ENCODE assay signal across 24 cellular contexts in the genomic region with DNA sequence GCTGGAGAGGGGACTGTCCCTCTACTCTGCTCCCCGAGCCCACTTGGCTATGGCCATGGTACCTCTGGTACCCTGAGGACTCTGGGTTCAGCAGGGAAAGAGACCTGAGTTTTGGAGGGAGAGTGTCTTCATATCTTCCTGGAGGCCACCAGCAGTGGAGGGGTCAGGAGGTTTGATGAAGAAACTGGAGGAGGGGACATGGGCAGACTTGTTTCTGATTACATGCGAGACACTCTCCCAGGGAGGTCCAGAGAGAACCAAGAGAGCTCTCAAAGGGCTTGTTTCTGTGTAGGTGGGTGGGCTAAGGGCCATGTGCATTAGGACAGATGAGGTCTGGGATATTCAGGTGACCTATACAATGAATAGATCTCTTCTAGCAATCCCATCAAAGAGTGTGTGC.
A peak's percentile ranks its signal among the peaks of the same experiment; 100 is the strongest.
DNase-seq lines count a peak whose midpoint lies in the region; ATAC-seq and TF ChIP-seq lines count a peak whose summit lies in the region.
"Had no signal": no experiment of that assay in that cellular context is flagged by ENCODE, and none has a peak within 500 bp of the region (broad histone marks: within the 10 kb centered on the region; RNA-seq: fewer than 3 reads in every experiment).

No MANE protein-coding gene starts in this region.

- TF ChIP-seq EP300 in esophagus muscularis mucosa (IDR thresholded peaks at IDR 0.05) = no peak

- no peaks in the 10 kb centered on the region for H4K20me1 ChIP-seq in KMS-11 (ENCODE audit: insufficient read depth)

- peak; percentile 7 for ATAC-seq in GM18511 (IDR thresholded peaks at IDR 0.05; ENCODE audit: unreplicated experiment)
- ATAC-seq in HG02870 (IDR thresholded peaks at IDR 0.05; ENCODE audit: unreplicated experiment) = peak; percentile 3
- no peak for ATAC-seq in GM18517 (IDR thresholded peaks at IDR 0.05; ENCODE audit: unreplicated experiment)
- ATAC-seq in GM21390 (IDR thresholded peaks at IDR 0.05; ENCODE audit: unreplicated experiment) = no peak
- ATAC-seq: activated CD8-positive, alpha-beta memory T cell treated with anti-CD3 and anti-CD28 coated beads, Interleukin-2, amount 10 ng/mL, durations not matched to agents 7 days and 5 days; psoas muscle had no signal

- WGBS in esophagus muscularis mucosa = 92% methylated on average over 2 of the region's 2 CpGs

- H3K79me2 ChIP-seq in KMS-11 (ENCODE audit: insufficient read depth, low read depth) = no peaks in the 10 kb centered on the region

- H3K27me3 ChIP-seq in KMS-11 (ENCODE audit: insufficient read depth, low read depth) = no peaks in the 10 kb centered on the region
- H3K27me3 ChIP-seq in esophagus muscularis mucosa = no peaks in the 10 kb centered on the region
- H3K27me3 ChIP-seq: dorsolateral prefrontal cortex had no signal

- H3K9me3 ChIP-seq in esophagus muscularis mucosa = no peaks in the 10 kb centered on the region
- H3K9me3 ChIP-seq: Caco-2, psoas muscle had no signal

- no peak for TF ChIP-seq POLR2A in esophagus muscularis mucosa (IDR thresholded peaks at IDR 0.05; ENCODE audit: low read depth)

- H3K27ac ChIP-seq in KMS-11 = peak overlapping the region; percentile 33; the same call in 1 of the 2 replicates
- no peak overlapping the region for H3K27ac ChIP-seq in esophagus muscularis mucosa (replicated peaks in 1 of 4)
- H3K27ac ChIP-seq: C4-2B, dorsolateral prefrontal cortex, psoas muscle had no signal

- TF ChIP-seq CTCF in KMS-11 (conservative IDR thresholded peaks at IDR 0.05; ENCODE audit: low read depth, low read length) (no peak), esophagus muscularis mucosa (IDR thresholded peaks at IDR 0.05) (no peak)

- H3K4me3 ChIP-seq in KMS-11 (IDR thresholded peaks at IDR 0.05; ENCODE audit: insufficient read depth, low read depth, low read length) (no peak overlapping the region), esophagus muscularis mucosa (no peak overlapping the region)
- H3K4me3 ChIP-seq: dorsolateral prefrontal cortex, psoas muscle had no signal

- H3K4me1 ChIP-seq in KMS-11 (ENCODE audit: low read depth, poor library complexity, severe bottlenecking) (peaks cover 64% of the 10 kb centered on the region), esophagus muscularis mucosa (no peaks in the 10 kb centered on the region)
- H3K4me1 ChIP-seq: Caco-2, psoas muscle had no signal

- H3K9ac ChIP-seq in KMS-11 = no peak overlapping the region

- DNase-seq in esophagus muscularis mucosa (ENCODE audit: extremely low spot score) (peak; percentile 89), SW480 (ENCODE audit: low spot score) (no peak)
- DNase-seq: activated B cell treated with CpG ODN at 0.5 μM for 24 hours; activated CD4-positive, alpha-beta T cell treated with anti-CD3 and anti-CD28 coated beads, Interleukin-2, amount 50 U/mL, for 1 hour; activated CD8-positive, alpha-beta memory T cell treated with anti-CD3 and anti-CD28 coated beads, Interleukin-2, amount 10 ng/mL, durations not matched to agents 7 days and 5 days; activated T-cell treated with anti-CD3 and anti-CD28 coated beads, Interleukin-2, amount 50 U/mL, for 48 hours; Caco-2; cerebellar nuclear complex; dorsolateral prefrontal cortex; GDM1; GOT3; naive B cell; NCI-H1105 treated with DMSO at 0.1 percent for 48 hours; NCI-H526 treated with DMSO at 0.1 percent for 48 hours; psoas muscle; SIG-M5; SW 1271; T1000 had no signal

- intact Hi-C loops in esophagus muscularis mucosa (cut with DNase I) = no loop called here

- H3K36me3 ChIP-seq in KMS-11 (ENCODE audit: insufficient read depth) (no peaks in the 10 kb centered on the region), esophagus muscularis mucosa (no peaks in the 10 kb centered on the region)

- H2AFZ ChIP-seq in KMS-11 (ENCODE audit: low read depth) = 0 out of 2 replicates have a peak overlapping the region, but pooled peaks have one; percentile 18

- peak overlapping the region; percentile 71 for H3K4me2 ChIP-seq in KMS-11

Comparison
In these comparisons a context has a peak if more than half of its experiments do, and no peak if none do; other contexts are left out.
1. ATAC-seq: peak in GM18511 (single experiment) and HG02870 (single experiment); none in GM18517 (single experiment) and GM21390 (single experiment).